In genomic region chr17:14910916-14911315, GRCh38 we compare ENCODE assay signal across 26 cellular contexts.
DNase-seq lines count a peak whose midpoint lies in the region; ATAC-seq, FAIRE-seq and TF ChIP-seq lines count a peak whose summit lies in the region.
"Had no signal": no experiment of that assay in that cellular context is flagged by ENCODE, and none has a peak within 500 bp of the region (broad histone marks: within the 10 kb centered on the region; RNA-seq: fewer than 3 reads in every experiment).

No MANE protein-coding gene starts in this region.

- H3K27ac ChIP-seq in RWPE1 (no peak overlapping the region), mammary epithelial cell (ENCODE audit: insufficient read depth, low read depth, low read length) (no peak overlapping the region)
- H3K27ac ChIP-seq: BLaER1 had no signal

- in situ Hi-C loops in mammary epithelial cell (cut with MboI; ENCODE audit: low sequenced_read_pairs in 2 of 2): no loop called here

- TF ChIP-seq CTCF in RWPE1 (conservative IDR thresholded peaks at IDR 0.05; ENCODE audit: low read depth): no peak
- TF ChIP-seq CTCF in mammary epithelial cell (conservative IDR thresholded peaks at IDR 0.05 in 1 of 2, IDR thresholded peaks at IDR 0.05 in 1 of 2; ENCODE audit: extremely low read depth in 1 of 2, insufficient read depth in 1 of 2, low read depth in 1 of 2, low read length in 2 of 2): no peak
- TF ChIP-seq CTCF in epithelial cell of esophagus (IDR thresholded peaks at IDR 0.05; ENCODE audit: insufficient read depth, low read depth, low read length, missing control alignments): no peak

- DNase-seq in RWPE1 (ENCODE audit: low spot score) (peak; percentile 15), mammary epithelial cell (peak; percentile 56), epithelial cell of esophagus (ENCODE audit: low read depth) (peak; percentile 83), AML-193 (lab: John Stamatoyannopoulos, UW) (no peak)
- DNase-seq in stimulated activated CD4-positive, alpha-beta T cell treated with anti-CD3 and anti-CD28 coated beads, Interleukin-15, amount 100 ng/mL, for 24 hours: no peak
- DNase-seq: 8988T; BE2C; C1 segment of cervical spinal cord; CD4-positive, alpha-beta memory T cell; CD4-positive, CD25-positive, alpha-beta regulatory T cell; CD8-positive, alpha-beta memory T cell; COR-L47; DMS 273 treated with DMSO at 0.1 percent for 48 hours; DMS153; DMS53; DMS79; DND-41; EL; GDM1 had no signal

- CTCF ChIA-PET in RWPE1 (lab: Yijun Ruan, JAX): interaction anchor here (0.6 kb wide), 1 partner anchor 16 kb away, joined by 3 read pairs; no protein-coding TSS in a partner anchor
- CTCF ChIA-PET in mammary epithelial cell (lab: Charles Lee; ENCODE audit: low non-redundant PET): no interaction called here

- H3K4me3 ChIP-seq in mammary epithelial cell (replicated peaks in 1 of 3; ENCODE audit: insufficient read depth in 1 of 3, low read depth in 2 of 3, low read length in 3 of 3) (no peak overlapping the region), epithelial cell of esophagus (ENCODE audit: low read length) (no peak overlapping the region)
- H3K4me3 ChIP-seq: BLaER1, GM12878 had no signal

- H3K4me1 ChIP-seq in mammary epithelial cell (ENCODE audit: insufficient read depth, low read length): no peaks in the 10 kb centered on the region
- H3K4me1 ChIP-seq: BE2C had no signal

- H3K4me2 ChIP-seq in mammary epithelial cell (ENCODE audit: insufficient read depth, low read depth, low read length): peak overlapping the region; percentile 16
- H3K4me2 ChIP-seq: BLaER1 had no signal

- no peaks in the 10 kb centered on the region for H3K36me3 ChIP-seq in mammary epithelial cell (ENCODE audit: insufficient read depth, low read length)
- H3K36me3 ChIP-seq: BE2C, BLaER1 had no signal

- POLR2A ChIA-PET in RWPE1 (lab: Yijun Ruan, JAX; ENCODE audit: low non-redundant PET): no interaction called here

- ATAC-seq in HG03457 (IDR thresholded peaks at IDR 0.05; ENCODE audit: unreplicated experiment): no peak
- ATAC-seq: GM12878 had no signal

- no peak overlapping the region for H2AFZ ChIP-seq in mammary epithelial cell (ENCODE audit: low read depth, low read length)

- H3K9ac ChIP-seq in mammary epithelial cell (ENCODE audit: insufficient read depth, low read length): no peak overlapping the region
- H3K9ac ChIP-seq: BLaER1 had no signal

- peak; percentile 49 for FAIRE-seq in islet of Langerhans (lab: Jason Lieb, UNC)
- FAIRE-seq: A204.1, GM12878, GM12892, GM18507 had no signal

- no peaks in the 10 kb centered on the region for H3K27me3 ChIP-seq in mammary epithelial cell (ENCODE audit: insufficient read depth, low read length)
- H3K27me3 ChIP-seq: BE2C, BLaER1 had no signal

- dilution Hi-C loops in mammary epithelial cell (cut with HindIII; ENCODE audit: low sequenced_read_pairs): no loop called here

- H3K79me2 ChIP-seq in mammary epithelial cell (ENCODE audit: insufficient read depth, low read length): no peaks in the 10 kb centered on the region

- no TSS peak for BruUV-seq in mammary epithelial cell (replicated peaks; lab: Mats Ljungman, UMichigan)

- 100% methylated on average over 1 of the region's 1 CpG for WGBS in mammary epithelial cell (ENCODE audit: low coverage, missing lambda C conversion rate)

- H4K20me1 ChIP-seq in mammary epithelial cell (ENCODE audit: insufficient read depth, low read length): no peaks in the 10 kb centered on the region
- H4K20me1 ChIP-seq: BLaER1 had no signal

- no peaks in the 10 kb centered on the region for H3K9me3 ChIP-seq in mammary epithelial cell (replicated peaks; ENCODE audit: insufficient read depth, low read length)
- H3K9me3 ChIP-seq: BE2C had no signal

- intact Hi-C loops in mammary epithelial cell (cut with micrococcal nuclease): no loop called here

Comparison
In these comparisons a context has a peak if more than half of its experiments do, and no peak if none do; other contexts are left out.
1. DNase-seq: peak in RWPE1 (single experiment), mammary epithelial cell (single experiment) and epithelial cell of esophagus (single experiment); none in stimulated activated CD4-positive, alpha-beta T cell treated with anti-CD3 and anti-CD28 coated beads, Interleukin-15, amount 100 ng/mL, for 24 hours (single experiment) and AML-193 (0 of 2).